Comparison of ENCODE assay signal across 9 cellular contexts in the genomic region with DNA sequence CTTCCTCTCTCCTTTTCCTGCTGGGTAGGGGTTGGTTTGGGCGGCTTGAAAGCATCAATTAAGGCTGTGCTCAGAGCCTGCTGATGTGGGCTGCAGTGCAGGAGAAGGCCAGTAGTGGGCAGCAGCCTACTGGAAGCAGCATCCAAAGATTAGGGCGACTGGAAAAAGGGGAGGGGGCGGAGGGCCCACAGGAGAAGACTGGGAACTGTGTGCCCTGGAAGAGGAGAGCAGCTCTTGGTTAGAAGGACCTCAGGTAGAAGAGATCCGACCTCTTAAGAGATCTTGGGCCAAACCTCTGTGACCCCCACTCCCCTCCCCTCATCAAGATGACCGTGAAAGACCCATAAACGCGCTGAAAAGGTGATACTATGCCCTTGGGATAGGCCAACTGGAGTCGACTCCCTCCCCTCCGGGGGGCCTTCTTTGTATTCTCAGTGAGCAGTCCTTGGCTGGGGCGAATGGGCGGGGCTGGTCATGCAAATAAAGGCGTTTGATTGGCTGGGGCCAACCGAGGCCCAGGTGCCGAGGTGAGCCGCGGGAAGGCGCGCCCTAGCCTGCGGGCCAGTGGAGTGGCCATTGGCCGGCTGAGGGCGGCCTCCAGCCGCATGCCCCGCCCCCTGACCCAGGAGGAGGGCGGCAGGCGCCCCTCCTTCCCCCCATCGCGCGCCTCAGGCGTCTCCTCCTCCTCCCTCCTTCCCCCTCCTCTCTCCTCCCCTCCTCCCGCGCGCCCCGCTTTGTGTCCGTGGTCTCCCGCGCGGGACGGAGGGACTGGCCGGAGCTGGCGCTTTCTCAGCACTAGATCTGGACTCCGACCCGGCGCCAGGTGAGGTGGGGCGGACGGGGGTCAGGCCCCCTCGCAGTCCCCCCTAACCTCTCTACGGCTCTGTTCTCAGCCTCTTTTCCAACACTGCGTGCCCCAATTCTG. TPM values are rescaled to one million over a fixed set of nuclear protein-coding genes. Genes with fewer than 3 reads are reported as not detected.
A peak's percentile ranks its signal among the peaks of the same experiment; 100 is the strongest.
DNase-seq lines count a peak whose midpoint lies in the region; FAIRE-seq and TF ChIP-seq lines count a peak whose summit lies in the region.
"Had no signal": no experiment of that assay in that cellular context is flagged by ENCODE, and none has a peak within 500 bp of the region (broad histone marks: within the 10 kb centered on the region; RNA-seq: fewer than 3 reads in every experiment).

No MANE protein-coding gene starts in this region.

- peak overlapping the region; percentile 86 for H3K4me3 Mint-ChIP-seq in astrocyte (ENCODE audit: unreplicated experiment)

- H3K4me2 ChIP-seq in astrocyte (ENCODE audit: low read length) (peak overlapping the region; percentile 91), smooth muscle cell (peak overlapping the region; percentile 89)

- no CpG with 5 or more reads among the region's 48 CpGs for WGBS in iPS DF 6.9 (ENCODE audit: insufficient coverage, insufficient read length)
- WGBS in smooth muscle cell (ENCODE audit: low lambda C conversion rate), result 42% methylated on average over 21 of the region's 48 CpGs

- H3K4me1 ChIP-seq in astrocyte (ENCODE audit: insufficient read depth, low read length) (no peaks in the 10 kb centered on the region), iPS DF 6.9 (ENCODE audit: control insufficient read depth, insufficient read depth, low read length) (peaks cover 5% of the 10 kb centered on the region; the same call in 1 of the 2 replicates), smooth muscle cell (ENCODE audit: low read depth) (no peaks in the 10 kb centered on the region)

- no peaks in the 10 kb centered on the region for H3K4me1 Mint-ChIP-seq in astrocyte (ENCODE audit: low read depth, unreplicated experiment)

- H3K79me2 ChIP-seq in astrocyte (ENCODE audit: insufficient read depth, low read length) (no peaks in the 10 kb centered on the region), smooth muscle cell (ENCODE audit: low read depth) (no peaks in the 10 kb centered on the region)

- peak; percentile 99 for DNase-seq in ELF-1 (ENCODE audit: low read depth, low spot score)
- peak; percentile 19 for DNase-seq in H4 (ENCODE audit: low spot score)
- peak; percentile 74 for DNase-seq in NCI-H1048 (lab: John Stamatoyannopoulos, UW)
- peak; percentile 0 to 8 for DNase-seq in SW 1271 (lab: John Stamatoyannopoulos, UW)
- peak; percentile 23 for DNase-seq in astrocyte (ENCODE audit: low read depth)
- DNase-seq in iPS DF 6.9 (ENCODE audit: low read depth, low spot score), result no peak
- DNase-seq in smooth muscle cell (lab: John Stamatoyannopoulos, UW; ENCODE audit: unreplicated experiment), result peak; percentile 52
- DNase-seq in MV-4-11 (lab: John Stamatoyannopoulos, UW), result no peak

- H3K27ac Mint-ChIP-seq in astrocyte (ENCODE audit: unreplicated experiment), result peak overlapping the region; percentile 44

- peak overlapping the region; percentile 57 for H3K4me3 ChIP-seq in astrocyte (ENCODE audit: insufficient read depth, low read depth, low read length)
- peak overlapping the region; percentile 96 for H3K4me3 ChIP-seq in iPS DF 6.9 (ENCODE audit: low read length)
- H3K4me3 ChIP-seq in smooth muscle cell, result peak overlapping the region; percentile 67

- H3K9me3 Mint-ChIP-seq in astrocyte (ENCODE audit: unreplicated experiment), result no peaks in the 10 kb centered on the region

- peak overlapping the region; percentile 63 for H2AFZ ChIP-seq in astrocyte (ENCODE audit: low read depth, low read length)
- peak overlapping the region; percentile 66 for H2AFZ ChIP-seq in smooth muscle cell (ENCODE audit: low read depth)

- H3K9me3 ChIP-seq in astrocyte (ENCODE audit: insufficient read depth, low read depth, low read length) (no peaks in the 10 kb centered on the region), iPS DF 6.9 (ENCODE audit: control insufficient read depth, insufficient read depth, low read length) (no peaks in the 10 kb centered on the region), smooth muscle cell (replicated peaks; ENCODE audit: low read depth) (no peaks in the 10 kb centered on the region)

- no peaks in the 10 kb centered on the region for H3F3A ChIP-seq in smooth muscle cell (ENCODE audit: low read depth)

- no peaks in the 10 kb centered on the region for H3K36me3 Mint-ChIP-seq in astrocyte (ENCODE audit: low read depth, unreplicated experiment)

- H3K9ac ChIP-seq in astrocyte (ENCODE audit: low read length), result peak overlapping the region; percentile 72
- H3K9ac ChIP-seq in smooth muscle cell (ENCODE audit: low read depth), result peak overlapping the region; percentile 73

- H3K27me3 ChIP-seq in astrocyte (ENCODE audit: insufficient read depth, low read length) (no peaks in the 10 kb centered on the region), iPS DF 6.9 (ENCODE audit: control insufficient read depth, insufficient read depth, low read length) (no peaks in the 10 kb centered on the region), smooth muscle cell (ENCODE audit: low read depth) (no peaks in the 10 kb centered on the region)

- TF ChIP-seq CTCF in astrocyte (IDR thresholded peaks at IDR 0.05; ENCODE audit: insufficient read depth, low read depth, low read length) (peak; percentile 74), smooth muscle cell (IDR thresholded peaks at IDR 0.05; ENCODE audit: borderline replicate concordance, insufficient read depth, poor library complexity, severe bottlenecking) (peak; percentile 62)

- H4K20me1 ChIP-seq in astrocyte (ENCODE audit: insufficient read depth, low read length) (no peaks in the 10 kb centered on the region), smooth muscle cell (ENCODE audit: low read depth) (no peaks in the 10 kb centered on the region)

- H3K36me3 ChIP-seq in astrocyte (ENCODE audit: insufficient read depth, low read length) (no peaks in the 10 kb centered on the region), iPS DF 6.9 (ENCODE audit: control insufficient read depth, insufficient read depth, low read length) (no peaks in the 10 kb centered on the region), smooth muscle cell (ENCODE audit: low read depth) (no peaks in the 10 kb centered on the region)

- H3K27me3 Mint-ChIP-seq in astrocyte (ENCODE audit: low read depth, unreplicated experiment), result peaks cover 6% of the 10 kb centered on the region

- peak; percentile 47 for FAIRE-seq in astrocyte (lab: Jason Lieb, UNC)
- FAIRE-seq: frontal cortex had no signal

- H3K27ac ChIP-seq in astrocyte (ENCODE audit: low read depth, low read length) (no peak overlapping the region), iPS DF 6.9 (ENCODE audit: low read length) (no peak overlapping the region), smooth muscle cell (ENCODE audit: low read depth) (no peak overlapping the region)

RNA-seq across cellular contexts. Expression of a gene that starts 10.1 kb away (rescaled TPM):
- 2.8 and 6.5 TPM in 2 replicates for total RNA-seq in H4 (2014; rRNA removed; shearing (Covaris generic))
- total RNA-seq in astrocyte (14.5 and 15.2 TPM in 2 replicates), smooth muscle cell (30.6 and 39.6 TPM in 2 replicates)
- 14.5 and 16.2 TPM in 2 replicates for polyA plus RNA-seq in smooth muscle cell

RNA-seq across cellular contexts. Expression of a gene that starts 31.6 kb away (rescaled TPM):
- not detected in 2 replicates for total RNA-seq in H4 (2014; rRNA removed; shearing (Covaris generic))
- total RNA-seq in astrocyte (not detected in 2 replicates), smooth muscle cell (not detected in 2 replicates)
- polyA plus RNA-seq in smooth muscle cell, result not detected in 2 replicates

Comparison
In these comparisons a context has a peak if more than half of its experiments do, and no peak if none do; other contexts are left out.
1. DNase-seq: peak in ELF-1 (single experiment), H4 (single experiment), NCI-H1048 (single experiment), SW 1271 (2 of 2), astrocyte (single experiment) and smooth muscle cell (single experiment); none in iPS DF 6.9 (single experiment) and MV-4-11 (single experiment).
2. Peak in every context shown above with its lines, with median percentiles within 50 percentile points of each other: H3K4me3 ChIP-seq.